ENCODE assay signal across 8 cellular contexts in the genomic region with DNA sequence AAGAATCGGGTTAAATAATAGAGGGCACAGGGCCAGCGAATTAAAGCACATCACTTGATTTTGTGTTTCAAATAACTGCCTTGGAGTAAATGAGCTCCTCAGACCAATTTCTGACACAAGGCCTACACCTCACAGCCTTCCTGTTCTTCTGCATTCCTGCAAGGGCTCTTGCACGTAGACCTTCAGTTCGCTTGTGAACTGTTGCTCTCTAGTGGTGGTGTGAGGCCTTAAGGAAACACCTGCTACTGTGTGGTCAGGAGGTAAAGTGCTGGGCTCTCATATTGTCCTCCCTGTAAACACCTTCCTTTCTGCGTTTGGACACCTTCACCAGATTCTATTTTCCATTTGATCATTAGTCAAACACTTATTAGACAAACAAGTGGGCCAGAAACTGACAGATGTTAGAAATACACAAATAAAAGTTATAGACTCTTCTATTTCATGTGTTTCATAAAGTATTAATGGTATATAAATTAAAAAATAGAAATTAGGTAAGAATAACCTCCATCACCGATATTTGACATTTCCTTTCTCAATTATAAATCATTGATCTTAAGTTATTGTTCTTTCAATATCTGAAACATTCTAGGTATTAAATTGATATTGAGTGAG. TPM values are rescaled to one million over a fixed set of nuclear protein-coding genes. Genes with fewer than 3 reads are reported as not detected.
DNase-seq lines count a peak whose midpoint lies in the region; ATAC-seq lines count a peak whose summit lies in the region.

No MANE protein-coding gene starts in this region.

- ATAC-seq in GM21526 (IDR thresholded peaks at IDR 0.05; ENCODE audit: low FRiP score, unreplicated experiment) = peak; percentile 98

- DNase-seq in Daoy (ENCODE audit: low read depth) = peak; percentile 33
- DNase-seq in HT1080 (ENCODE audit: low read depth) = peak; percentile 59
- peak; percentile 49 for DNase-seq in T follicular helper cell (ENCODE audit: low read depth)
- DNase-seq in amniotic epithelial cell (ENCODE audit: low read depth) = peak; percentile 86
- peak; percentile 85 for DNase-seq in left kidney (ENCODE audit: low read depth, low spot score)
- DNase-seq in stimulated activated CD8-positive, alpha-beta memory T cell treated with anti-CD3 and anti-CD28 coated beads, Interleukin-4, amount 100 ng/mL, for 24 hours (ENCODE audit: low read depth) = peak; percentile 32
- DNase-seq in NCI-H2171 treated with DMSO at 0.1 percent for 48 hours (lab: John Stamatoyannopoulos, UW) = no peak

RNA-seq across cellular contexts. Expression of gene KLRF1, which starts 29.2 kb away (rescaled TPM):
- not detected in 2 replicates for total RNA-seq in Daoy (2014; rRNA removed; shearing (Covaris generic))
- total RNA-seq in HT1080 (2014; rRNA removed; shearing (Covaris generic)) = not detected in 2 replicates
- not detected in 2 replicates for polyA plus RNA-seq in HT1080 (2015; cell fraction: cytosol; rRNA removed)
- polyA plus RNA-seq in HT1080 (2015; cell fraction: nucleus; rRNA removed) = not detected in 2 replicates

RNA-seq across cellular contexts. Expression of gene CD69, which starts 37.4 kb away (rescaled TPM):
- 0.12 and 0.57 TPM in 2 replicates for total RNA-seq in Daoy (2014; rRNA removed; shearing (Covaris generic))
- 0.16 TPM in 1 of 2 replicates, not detected in the other for total RNA-seq in HT1080 (2014; rRNA removed; shearing (Covaris generic))
- polyA plus RNA-seq in HT1080 (2015; cell fraction: cytosol; rRNA removed) = not detected in 2 replicates
- 0.24 TPM in 1 of 2 replicates, not detected in the other for polyA plus RNA-seq in HT1080 (2015; cell fraction: nucleus; rRNA removed)
